ENCODE assay signal across 4 cellular contexts in the genomic region with DNA sequence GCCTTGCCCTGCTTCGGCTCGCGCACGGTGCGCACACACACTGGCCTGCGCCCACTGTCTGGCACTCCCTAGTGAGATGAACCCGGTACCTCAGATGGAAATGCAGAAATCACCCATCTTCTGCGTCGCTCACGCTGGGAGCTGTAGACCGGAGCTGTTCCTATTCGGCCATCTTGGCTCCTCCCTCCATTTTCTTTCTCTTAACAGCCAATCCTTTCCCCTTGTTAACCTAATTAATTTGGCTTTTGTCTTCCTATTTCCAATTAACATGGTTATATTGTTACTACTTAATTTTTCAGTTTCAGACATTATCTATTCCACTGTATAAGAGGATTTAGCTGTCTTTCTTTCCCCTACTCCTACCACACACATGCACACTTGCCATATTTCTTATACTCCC. TPM values are rescaled to one million over a fixed set of nuclear protein-coding genes. Genes with fewer than 3 reads are reported as not detected.
"Had no signal": no experiment of that assay in that cellular context is flagged by ENCODE, and none has a peak within 500 bp of the region (broad histone marks: within the 10 kb centered on the region; RNA-seq: fewer than 3 reads in every experiment).

No MANE protein-coding gene starts in this region.

RNA-seq across cellular contexts. Expression of gene SYT14, which starts 18.4 kb away (rescaled TPM):
- total RNA-seq: liver; lower lobe of right lung; naive thymus-derived CD8-positive, alpha-beta T cell; upper lobe of left lung had no signal
- polyA plus RNA-seq: liver; naive thymus-derived CD8-positive, alpha-beta T cell had no signal
